In the genomic region with DNA sequence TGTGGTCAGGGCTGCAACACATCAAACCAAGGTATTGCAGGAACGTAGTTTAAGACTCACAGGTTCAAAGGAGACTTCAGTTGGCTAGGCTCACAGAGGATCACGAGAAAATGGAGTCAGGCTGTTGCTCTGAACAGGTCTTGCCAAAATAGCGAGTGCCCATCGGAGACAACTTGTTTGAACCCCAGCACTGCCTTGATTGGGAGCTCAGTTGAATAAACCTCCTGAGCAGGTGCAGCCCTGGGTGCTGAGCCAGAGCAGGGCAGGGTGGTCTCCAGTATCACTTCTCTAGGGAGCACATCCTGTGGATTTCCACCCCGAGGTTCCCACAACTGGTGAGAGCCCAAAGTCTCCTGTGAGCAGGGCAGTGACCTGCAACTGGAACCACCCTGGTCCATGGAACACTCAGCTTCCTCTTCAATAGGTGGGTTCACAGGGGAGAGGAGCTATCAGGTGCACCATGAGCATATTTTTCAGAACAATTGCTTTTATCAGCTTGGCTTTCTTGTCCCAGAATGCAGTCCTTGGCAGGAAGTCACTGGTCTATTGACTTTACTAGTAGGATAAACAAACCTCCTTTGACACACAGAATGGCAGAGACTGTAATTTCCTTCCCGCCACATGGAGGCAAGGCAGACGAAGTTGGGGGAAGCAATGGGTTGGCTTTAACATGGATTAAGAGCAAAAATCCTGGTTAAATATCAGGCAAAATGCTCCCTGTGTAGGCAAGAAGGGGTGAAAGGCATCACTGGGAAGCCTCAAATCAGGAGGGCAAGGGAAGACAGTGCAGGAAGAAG, we compare ENCODE assay signal across 1 cellular context.
TF ChIP-seq lines count a peak whose summit lies in the region.

No MANE protein-coding gene starts in this region.

TF ChIP-seq in HepG2, 621 proteins besides CTCF, POLR2A, EP300 and RAD21 (continued from another document and continues in another):
- TF ChIP-seq CENPX (CRISPR knock-in tag; IDR thresholded peaks at IDR 0.05) (no peak), MTF1 (CRISPR knock-in tag; IDR thresholded peaks at IDR 0.05) (no peak), GTF3A (CRISPR knock-in tag; conservative IDR thresholded peaks at IDR 0.05) (no peak), ZMAT5 (CRISPR knock-in tag; IDR thresholded peaks at IDR 0.05; ENCODE audit: borderline replicate concordance, low read depth) (no peak), PTBP1 (IDR thresholded peaks at IDR 0.05; ENCODE audit: low read depth, low read length, poor library complexity, severe bottlenecking) (no peak), RCOR2 (CRISPR knock-in tag; IDR thresholded peaks at IDR 0.05) (peak; percentile 81), ZNF704 (CRISPR knock-in tag; IDR thresholded peaks at IDR 0.05; ENCODE audit: borderline replicate concordance) (no peak), SALL1 (CRISPR knock-in tag; IDR thresholded peaks at IDR 0.05) (peak; percentile 52), SRY (CRISPR knock-in tag; IDR thresholded peaks at IDR 0.05) (no peak), HNRNPL (IDR thresholded peaks at IDR 0.05; ENCODE audit: low read depth, low read length) (no peak), RNF2 (conservative IDR thresholded peaks at IDR 0.05; ENCODE audit: low read depth) (no peak), ZNF160 (CRISPR knock-in tag; IDR thresholded peaks at IDR 0.05) (no peak), ZNF674 (CRISPR knock-in tag; IDR thresholded peaks at IDR 0.05; ENCODE audit: low read depth) (no peak), NR3C1 (CRISPR knock-in tag; IDR thresholded peaks at IDR 0.05) (no peak), SNRNP70 (IDR thresholded peaks at IDR 0.05; ENCODE audit: low read depth, low read length) (no peak), ZBTB25 (CRISPR knock-in tag; IDR thresholded peaks at IDR 0.05) (peak; percentile 28; the same call in 1 of the 2 replicates), HNRNPLL (IDR thresholded peaks at IDR 0.05; ENCODE audit: low read depth, low read length, poor library complexity, severe bottlenecking) (no peak), ZKSCAN5 (CRISPR knock-in tag; IDR thresholded peaks at IDR 0.05) (no peak), ZNF451 (CRISPR knock-in tag; IDR thresholded peaks at IDR 0.05) (no peak), ZNF251 (CRISPR knock-in tag; IDR thresholded peaks at IDR 0.05) (no peak), ZNF562 (CRISPR knock-in tag; IDR thresholded peaks at IDR 0.05; ENCODE audit: borderline replicate concordance) (no peak), ZNF512B (CRISPR knock-in tag; IDR thresholded peaks at IDR 0.05; ENCODE audit: borderline replicate concordance) (no peak), BCLAF1 (IDR thresholded peaks at IDR 0.05) (no peak), GATA4 (IDR thresholded peaks at IDR 0.05; ENCODE audit: borderline replicate concordance, low read depth) (no peak), PRDM4 (CRISPR knock-in tag; IDR thresholded peaks at IDR 0.05; ENCODE audit: borderline replicate concordance) (no peak), ZNF780A (CRISPR knock-in tag; IDR thresholded peaks at IDR 0.05) (no peak), GATAD1 (CRISPR knock-in tag; IDR thresholded peaks at IDR 0.05) (peak; percentile 51), JUNB (CRISPR knock-in tag; IDR thresholded peaks at IDR 0.05; ENCODE audit: borderline replicate concordance) (0 out of 2 replicates have a peak, but pooled peaks have one; percentile 36), ZFP1 (CRISPR knock-in tag; IDR thresholded peaks at IDR 0.05) (no peak), CBX5 (CRISPR knock-in tag; IDR thresholded peaks at IDR 0.05; ENCODE audit: borderline replicate concordance) (no peak), ZNF670 (CRISPR knock-in tag; IDR thresholded peaks at IDR 0.05; ENCODE audit: borderline replicate concordance) (no peak)
- TF ChIP-seq, protein P1, sequence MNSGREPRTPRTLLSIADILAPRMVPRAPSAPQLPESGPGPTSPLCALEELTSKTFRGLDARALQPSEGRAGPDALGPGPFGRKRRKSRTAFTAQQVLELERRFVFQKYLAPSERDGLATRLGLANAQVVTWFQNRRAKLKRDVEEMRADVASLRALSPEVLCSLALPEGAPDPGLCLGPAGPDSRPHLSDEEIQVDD (CRISPR knock-in tag; IDR thresholded peaks at IDR 0.05; ENCODE audit: borderline replicate concordance), result no peak
- TF ChIP-seq, protein P2, sequence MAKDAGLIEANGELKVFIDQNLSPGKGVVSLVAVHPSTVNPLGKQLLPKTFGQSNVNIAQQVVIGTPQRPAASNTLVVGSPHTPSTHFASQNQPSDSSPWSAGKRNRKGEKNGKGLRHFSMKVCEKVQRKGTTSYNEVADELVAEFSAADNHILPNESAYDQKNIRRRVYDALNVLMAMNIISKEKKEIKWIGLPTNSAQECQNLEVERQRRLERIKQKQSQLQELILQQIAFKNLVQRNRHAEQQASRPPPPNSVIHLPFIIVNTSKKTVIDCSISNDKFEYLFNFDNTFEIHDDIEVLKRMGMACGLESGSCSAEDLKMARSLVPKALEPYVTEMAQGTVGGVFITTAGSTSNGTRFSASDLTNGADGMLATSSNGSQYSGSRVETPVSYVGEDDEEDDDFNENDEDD (CRISPR knock-in tag; IDR thresholded peaks at IDR 0.05; ENCODE audit: borderline replicate concordance), result peak; percentile 87; the same call in 1 of the 2 replicates
- TF ChIP-seq, protein P3, sequence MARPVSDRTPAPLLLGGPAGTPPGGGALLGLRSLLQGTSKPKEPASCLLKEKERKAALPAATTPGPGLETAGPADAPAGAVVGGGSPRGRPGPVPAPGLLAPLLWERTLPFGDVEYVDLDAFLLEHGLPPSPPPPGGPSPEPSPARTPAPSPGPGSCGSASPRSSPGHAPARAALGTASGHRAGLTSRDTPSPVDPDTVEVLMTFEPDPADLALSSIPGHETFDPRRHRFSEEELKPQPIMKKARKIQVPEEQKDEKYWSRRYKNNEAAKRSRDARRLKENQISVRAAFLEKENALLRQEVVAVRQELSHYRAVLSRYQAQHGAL (CRISPR knock-in tag; IDR thresholded peaks at IDR 0.05; ENCODE audit: not compliant biosample characterization), result no peak
- TF ChIP-seq, protein P4, sequence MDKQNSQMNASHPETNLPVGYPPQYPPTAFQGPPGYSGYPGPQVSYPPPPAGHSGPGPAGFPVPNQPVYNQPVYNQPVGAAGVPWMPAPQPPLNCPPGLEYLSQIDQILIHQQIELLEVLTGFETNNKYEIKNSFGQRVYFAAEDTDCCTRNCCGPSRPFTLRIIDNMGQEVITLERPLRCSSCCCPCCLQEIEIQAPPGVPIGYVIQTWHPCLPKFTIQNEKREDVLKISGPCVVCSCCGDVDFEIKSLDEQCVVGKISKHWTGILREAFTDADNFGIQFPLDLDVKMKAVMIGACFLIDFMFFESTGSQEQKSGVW (CRISPR knock-in tag; IDR thresholded peaks at IDR 0.05; ENCODE audit: borderline replicate concordance), result no peak
- TF ChIP-seq, protein P5, sequence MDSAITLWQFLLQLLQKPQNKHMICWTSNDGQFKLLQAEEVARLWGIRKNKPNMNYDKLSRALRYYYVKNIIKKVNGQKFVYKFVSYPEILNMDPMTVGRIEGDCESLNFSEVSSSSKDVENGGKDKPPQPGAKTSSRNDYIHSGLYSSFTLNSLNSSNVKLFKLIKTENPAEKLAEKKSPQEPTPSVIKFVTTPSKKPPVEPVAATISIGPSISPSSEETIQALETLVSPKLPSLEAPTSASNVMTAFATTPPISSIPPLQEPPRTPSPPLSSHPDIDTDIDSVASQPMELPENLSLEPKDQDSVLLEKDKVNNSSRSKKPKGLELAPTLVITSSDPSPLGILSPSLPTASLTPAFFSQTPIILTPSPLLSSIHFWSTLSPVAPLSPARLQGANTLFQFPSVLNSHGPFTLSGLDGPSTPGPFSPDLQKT (CRISPR knock-in tag; IDR thresholded peaks at IDR 0.05; ENCODE audit: borderline replicate concordance), result no peak
- TF ChIP-seq, protein P6, sequence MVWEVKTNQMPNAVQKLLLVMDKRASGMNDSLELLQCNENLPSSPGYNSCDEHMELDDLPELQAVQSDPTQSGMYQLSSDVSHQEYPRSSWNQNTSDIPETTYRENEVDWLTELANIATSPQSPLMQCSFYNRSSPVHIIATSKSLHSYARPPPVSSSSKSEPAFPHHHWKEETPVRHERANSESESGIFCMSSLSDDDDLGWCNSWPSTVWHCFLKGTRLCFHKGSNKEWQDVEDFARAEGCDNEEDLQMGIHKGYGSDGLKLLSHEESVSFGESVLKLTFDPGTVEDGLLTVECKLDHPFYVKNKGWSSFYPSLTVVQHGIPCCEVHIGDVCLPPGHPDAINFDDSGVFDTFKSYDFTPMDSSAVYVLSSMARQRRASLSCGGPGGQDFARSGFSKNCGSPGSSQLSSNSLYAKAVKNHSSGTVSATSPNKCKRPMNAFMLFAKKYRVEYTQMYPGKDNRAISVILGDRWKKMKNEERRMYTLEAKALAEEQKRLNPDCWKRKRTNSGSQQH (CRISPR knock-in tag; IDR thresholded peaks at IDR 0.05; ENCODE audit: low read depth), result peak; percentile 67; the same call in 1 of the 2 replicates
